Comparison of ENCODE assay signal across 18 cellular contexts in the genomic region with DNA sequence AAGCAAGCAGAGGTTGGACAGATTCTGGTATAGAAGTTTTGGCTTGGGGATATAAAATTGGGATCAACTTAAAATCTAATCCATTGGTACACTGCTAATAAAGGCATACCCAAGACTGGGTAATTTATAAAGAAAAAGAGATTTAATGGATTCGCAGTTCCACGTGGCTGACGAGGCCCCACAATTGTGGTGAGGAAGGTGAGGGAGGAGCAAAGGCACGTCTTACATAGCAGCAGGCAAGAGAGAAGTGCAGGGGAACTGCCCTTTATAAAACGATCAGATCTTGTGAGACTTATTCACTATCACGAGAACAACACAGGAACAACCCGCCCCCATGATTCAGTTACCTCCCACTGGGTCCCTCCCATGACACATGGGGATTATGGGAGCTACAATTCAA. TPM values are rescaled to one million over a fixed set of nuclear protein-coding genes. Genes with fewer than 3 reads are reported as not detected.
DNase-seq lines count a peak whose midpoint lies in the region; ATAC-seq, FAIRE-seq and TF ChIP-seq lines count a peak whose summit lies in the region.
"Had no signal": no experiment of that assay in that cellular context is flagged by ENCODE, and none has a peak within 500 bp of the region (broad histone marks: within the 10 kb centered on the region; RNA-seq: fewer than 3 reads in every experiment).

No MANE protein-coding gene starts in this region.

- BruUV-seq in K562 (replicated peaks; lab: Mats Ljungman, UMichigan) = no TSS peak

- H3K9ac ChIP-seq in K562 (ENCODE audit: insufficient read depth in 1 of 2, low read depth in 2 of 2, low read length in 2 of 2) (no peak overlapping the region), iPS-20b (ENCODE audit: low read depth, low read length) (peak overlapping the region; percentile 24; the same call in 1 of the 2 replicates), neural progenitor cell (no peak overlapping the region)

- TF ChIP-seq EP300 in K562 (IDR thresholded peaks at IDR 0.05; ENCODE audit: low read length) = no peak

- H3K27me3 ChIP-seq in K562 (ENCODE audit: control insufficient read depth in 2 of 2, insufficient read depth in 2 of 2, low read length in 2 of 2) (no peaks in the 10 kb centered on the region), iPS-20b (ENCODE audit: insufficient read depth, low read length) (peaks cover 27% of the 10 kb centered on the region; the same call in 1 of the 2 replicates), neural progenitor cell (no peaks in the 10 kb centered on the region), vagina (no peaks in the 10 kb centered on the region)

- H3K36me3 ChIP-seq in K562 (ENCODE audit: control insufficient read depth, insufficient read depth, low read length) = no peaks in the 10 kb centered on the region
- no peaks in the 10 kb centered on the region for H3K36me3 ChIP-seq in iPS-20b (ENCODE audit: insufficient read depth, low read depth, low read length)
- no peaks in the 10 kb centered on the region for H3K36me3 ChIP-seq in neural progenitor cell
- H3K36me3 ChIP-seq in vagina = no peaks in the 10 kb centered on the region

- TF ChIP-seq RAD21 in K562 (CRISPR knock-in tag; conservative IDR thresholded peaks at IDR 0.05 in 1 of 2, IDR thresholded peaks at IDR 0.05 in 1 of 2) = no peak

- H3K9me1 ChIP-seq in K562 (ENCODE audit: control insufficient read depth, insufficient read depth, low read length) = no peaks in the 10 kb centered on the region

- H3K27me3 Mint-ChIP-seq in neural progenitor cell (ENCODE audit: insufficient read depth, low read depth) = no peaks in the 10 kb centered on the region
- H3K27me3 Mint-ChIP-seq: CD4-positive, alpha-beta memory T cell; IgD-negative memory B cell had no signal

- peaks cover 2% of the 10 kb centered on the region for H3F3A ChIP-seq in neural progenitor cell (ENCODE audit: low read depth)

- TF ChIP-seq CTCF in C4-2B (conservative IDR thresholded peaks at IDR 0.05) (no peak), K562 (IDR thresholded peaks at IDR 0.05 in 2 of 3, conservative IDR thresholded peaks at IDR 0.05 in 1 of 3; ENCODE audit: insufficient read depth in 2 of 3, low read depth in 1 of 3, low read length in 3 of 3) (no peak), neural progenitor cell (IDR thresholded peaks at IDR 0.05) (no peak), vagina (IDR thresholded peaks at IDR 0.05) (no peak)

- no peak overlapping the region for H2AFZ ChIP-seq in K562 (ENCODE audit: low read depth, low read length)
- H2AFZ ChIP-seq in neural progenitor cell (replicated peaks) = no peak overlapping the region

- TF ChIP-seq POLR2A in K562 (conservative IDR thresholded peaks at IDR 0.05) (no peak), vagina (IDR thresholded peaks at IDR 0.05) (no peak)

- no peak for FAIRE-seq in K562 (lab: Jason Lieb, UNC)
- FAIRE-seq: A549, H54 had no signal

- H3K4me1 Mint-ChIP-seq in neural progenitor cell = peaks cover 11% of the 10 kb centered on the region
- H3K4me1 Mint-ChIP-seq: CD14-positive monocyte had no signal

- CTCF ChIA-PET in K562 (lab: Yijun Ruan, JAX; ENCODE audit: low intra/inter-chr PET ratio) = no interaction called here

- no peak overlapping the region for H3K4me3 ChIP-seq in K562
- 0 out of 2 replicates have a peak overlapping the region, but pooled peaks have one; percentile 25 for H3K4me3 ChIP-seq in iPS-20b (ENCODE audit: low read length)
- no peak overlapping the region for H3K4me3 ChIP-seq in neural progenitor cell
- H3K4me3 ChIP-seq in vagina = no peak overlapping the region
- H3K4me3 ChIP-seq: A549 had no signal

- H3K79me2 ChIP-seq in K562 (ENCODE audit: control insufficient read depth, insufficient read depth, low read length) = no peaks in the 10 kb centered on the region
- no peaks in the 10 kb centered on the region for H3K79me2 ChIP-seq in neural progenitor cell (ENCODE audit: low read depth)

- H3K4me2 ChIP-seq in K562 (ENCODE audit: insufficient read depth, low read length) = no peak overlapping the region
- no peak overlapping the region for H3K4me2 ChIP-seq in neural progenitor cell
- H3K4me2 ChIP-seq: A549 had no signal

- peak overlapping the region; percentile 17; the same call in 1 of the 2 replicates for H3K27ac ChIP-seq in C4-2B
- no peak overlapping the region for H3K27ac ChIP-seq in K562 (ENCODE audit: extremely low read depth, low read depth, low read length)
- H3K27ac ChIP-seq in iPS-20b (ENCODE audit: low read length) = no peak overlapping the region
- no peak overlapping the region for H3K27ac ChIP-seq in neural progenitor cell
- no peak overlapping the region for H3K27ac ChIP-seq in vagina
- H3K27ac ChIP-seq: 22Rv1, A549 had no signal

- peaks cover 6% of the 10 kb centered on the region for H3K36me3 Mint-ChIP-seq in neural progenitor cell
- H3K36me3 Mint-ChIP-seq: CD14-positive monocyte had no signal

- H3K9me3 ChIP-seq in K562 (replicated peaks; ENCODE audit: control insufficient read depth, insufficient read depth, low read depth, low read length) (no peaks in the 10 kb centered on the region), iPS-20b (ENCODE audit: insufficient read depth, low read depth, low read length) (no peaks in the 10 kb centered on the region), neural progenitor cell (ENCODE audit: low read depth) (no peaks in the 10 kb centered on the region), vagina (no peaks in the 10 kb centered on the region)
- H3K9me3 ChIP-seq: A549 had no signal

- 48% methylated on average over 6 of the region's 7 CpGs for WGBS in K562 (ENCODE audit: insufficient coverage, low coverage, missing lambda C conversion rate)

- intact Hi-C loops in K562 (cut with micrococcal nuclease) (no loop called here), vagina (cut with DNase I) (no loop called here)

- POLR2A ChIA-PET in K562 (lab: Yijun Ruan, JAX) = interaction anchor here (0.6 to 1.0 kb wide), 2 partner anchors 9 to 203 kb away, joined by 3 to 4 read pairs; partner anchors contain the start of gene ACADSB

- H3K9me3 Mint-ChIP-seq in neural progenitor cell = no peaks in the 10 kb centered on the region

- H4K20me1 ChIP-seq in K562 (replicated peaks; ENCODE audit: control insufficient read depth, insufficient read depth, low read length) = no peaks in the 10 kb centered on the region
- H4K20me1 ChIP-seq in neural progenitor cell (ENCODE audit: low read depth) = no peaks in the 10 kb centered on the region

- ATAC-seq in K562 (no peak), GM21786 (IDR thresholded peaks at IDR 0.05; ENCODE audit: unreplicated experiment) (no peak), HG03045 (IDR thresholded peaks at IDR 0.05; ENCODE audit: unreplicated experiment) (no peak)
- ATAC-seq: A549 had no signal

- DNase-seq in K562 (ENCODE audit: extremely low read depth in 1 of 4, low spot score in 3 of 4) (no peak), neural progenitor cell (ENCODE audit: low spot score) (no peak), vagina (ENCODE audit: extremely low spot score in 2 of 2) (no peak)
- DNase-seq: AML-193; CD4-positive, alpha-beta memory T cell; DMS79 treated with DMSO at 0.1 percent for 48 hours; GF-D8; HCEC 1CT; KG1 had no signal

- no peak overlapping the region for H3K4me3 Mint-ChIP-seq in neural progenitor cell
- H3K4me3 Mint-ChIP-seq: CD14-positive monocyte; CD4-positive, alpha-beta memory T cell; IgD-negative memory B cell had no signal

- in situ Hi-C loops in K562 (cut with MboI) = no loop called here

- H3K27ac Mint-ChIP-seq in neural progenitor cell = peak overlapping the region; percentile 62
- H3K27ac Mint-ChIP-seq: CD14-positive monocyte; CD4-positive, alpha-beta memory T cell; IgD-negative memory B cell had no signal

- H3K4me1 ChIP-seq in K562 (replicated peaks in 1 of 2; ENCODE audit: control insufficient read depth in 2 of 2, insufficient read depth in 2 of 2, low read length in 2 of 2) = no peaks in the 10 kb centered on the region; a peak in 1 of 5 replicates
- peaks cover 45% of the 10 kb centered on the region; the same call in 1 of the 2 replicates for H3K4me1 ChIP-seq in iPS-20b (ENCODE audit: insufficient read depth, low read length)
- H3K4me1 ChIP-seq in neural progenitor cell = peaks cover 21% of the 10 kb centered on the region
- H3K4me1 ChIP-seq in vagina = peaks cover 11% of the 10 kb centered on the region

RNA-seq across cellular contexts. Expression of gene ACADSB, which starts 9.7 kb away (rescaled TPM):
- 4.9 and 17.0 TPM in 2 replicates for total RNA-seq in K562 (2011; cell fraction: chromatin; rRNA removed; ENCODE audit: low replicate concordance)
- total RNA-seq in K562 (2011; cell fraction: nucleolus; rRNA removed) = 2.0 and 4.6 TPM in 2 replicates
- 3.4 and 5.6 TPM in 2 replicates for total RNA-seq in K562 (2011; cell fraction: nucleoplasm; rRNA removed)
- total RNA-seq in K562 (2014; rRNA removed) (2.9 TPM in 2 replicates), K562 (2014; rRNA removed; fragmentation: Illumina TruSeq; extraction: Trizol) (4.0 and 5.7 TPM in 2 replicates), K562 (2015; rRNA removed; fragmentation: Illumina TruSeq; extraction: Trizol) (4.6 TPM in 2 replicates), K562 (2021) (7.8 and 8.0 TPM in 2 replicates), neural progenitor cell (ENCODE audit: low replicate concordance) (8.9 and 15.0 TPM in 2 replicates), vagina (10.3 TPM)
- polyA plus RNA-seq in K562 (2011; rRNA removed) (8.0 TPM in 2 replicates), K562 (2014; fragmentation: Illumina TruSeq; extraction: Trizol) (5.0 and 5.8 TPM in 2 replicates), K562 (2014; fragmentation: Nextera tagmentation; extraction: Ambion mirVana) (1 to 10 TPM; 4.7 to 9.1 TPM), K562 (2014; rRNA removed) (5.5 and 6.0 TPM in 2 replicates)
- polyA plus RNA-seq in K562 (2011; cell fraction: cytosol; rRNA removed) = 1.2 and 2.4 TPM in 2 replicates
- polyA plus RNA-seq in K562 (2011; cell fraction: nucleus; rRNA removed) = 6.6 and 15.4 TPM in 2 replicates
- 3.4 TPM in 2 replicates for polyA plus RNA-seq in K562 (2012)
- 6.0 and 6.2 TPM in 2 replicates for polyA minus RNA-seq in K562 (2011; rRNA and poly(A)+ RNA removed)
- polyA minus RNA-seq in K562 (2011; cell fraction: cytosol; rRNA and poly(A)+ RNA removed) = 2.4 and 3.2 TPM in 2 replicates
- 3.1 and 6.6 TPM in 2 replicates for polyA minus RNA-seq in K562 (2011; cell fraction: nucleus; rRNA and poly(A)+ RNA removed)

RNA-seq across cellular contexts. Expression of gene IKZF5, which starts 9.9 kb away (rescaled TPM):
- total RNA-seq in K562 (2011; cell fraction: chromatin; rRNA removed; ENCODE audit: low replicate concordance) = 9.1 and 30.0 TPM in 2 replicates
- total RNA-seq in K562 (2011; cell fraction: nucleolus; rRNA removed) = 5.0 and 6.7 TPM in 2 replicates
- total RNA-seq in K562 (2011; cell fraction: nucleoplasm; rRNA removed) = 12.0 and 18.2 TPM in 2 replicates
- total RNA-seq in K562 (2014; rRNA removed) = 3.8 and 5.4 TPM in 2 replicates
- 6.1 and 8.5 TPM in 2 replicates for total RNA-seq in K562 (2014; rRNA removed; fragmentation: Illumina TruSeq; extraction: Trizol)
- total RNA-seq in K562 (2015; rRNA removed; fragmentation: Illumina TruSeq; extraction: Trizol) = 4.4 and 5.4 TPM in 2 replicates
- total RNA-seq in K562 (2021) = 11.3 and 12.7 TPM in 2 replicates
- polyA plus RNA-seq in K562 (2011; rRNA removed) = 12.4 and 12.5 TPM in 2 replicates
- 5.4 and 6.6 TPM in 2 replicates for polyA plus RNA-seq in K562 (2011; cell fraction: cytosol; rRNA removed)
- 12.2 and 12.3 TPM in 2 replicates for polyA plus RNA-seq in K562 (2011; cell fraction: nucleus; rRNA removed)
- polyA plus RNA-seq in K562 (2012) = 4.7 and 7.7 TPM in 2 replicates
- polyA plus RNA-seq in K562 (2014; fragmentation: Illumina TruSeq; extraction: Trizol) = 12.9 and 19.6 TPM in 2 replicates
- polyA plus RNA-seq in K562 (2014; fragmentation: Nextera tagmentation; extraction: Ambion mirVana) = 10 to 100 TPM; 11.2 to 13.8 TPM
- polyA plus RNA-seq in K562 (2014; rRNA removed) = 8.5 and 13.6 TPM in 2 replicates
- polyA minus RNA-seq in K562 (2011; rRNA and poly(A)+ RNA removed) = 13.9 and 15.3 TPM in 2 replicates
- polyA minus RNA-seq in K562 (2011; cell fraction: cytosol; rRNA and poly(A)+ RNA removed) = 4.0 and 5.3 TPM in 2 replicates
- 5.5 and 10.9 TPM in 2 replicates for polyA minus RNA-seq in K562 (2011; cell fraction: nucleus; rRNA and poly(A)+ RNA removed)
- total RNA-seq in neural progenitor cell (ENCODE audit: low replicate concordance) = 5.5 and 10.7 TPM in 2 replicates
- 9.6 TPM for total RNA-seq in vagina

RNA-seq across cellular contexts. Expression of gene PSTK, which starts 38.3 kb away (rescaled TPM):
- total RNA-seq in K562 (2011; cell fraction: chromatin; rRNA removed; ENCODE audit: low replicate concordance) = 7.6 and 11.3 TPM in 2 replicates
- 4.2 and 6.6 TPM in 2 replicates for total RNA-seq in K562 (2011; cell fraction: nucleolus; rRNA removed)
- total RNA-seq in K562 (2011; cell fraction: nucleoplasm; rRNA removed) = 9.5 and 17.5 TPM in 2 replicates
- total RNA-seq in K562 (2014; rRNA removed) (10.5 and 13.2 TPM in 2 replicates), K562 (2014; rRNA removed; fragmentation: Illumina TruSeq; extraction: Trizol) (16.3 and 18.9 TPM in 2 replicates), K562 (2015; rRNA removed; fragmentation: Illumina TruSeq; extraction: Trizol) (12.7 and 13.8 TPM in 2 replicates), K562 (2021) (14.3 and 17.0 TPM in 2 replicates), neural progenitor cell (ENCODE audit: low replicate concordance) (12.5 and 18.1 TPM in 2 replicates), vagina (8.6 TPM)
- polyA plus RNA-seq in K562 (2011; rRNA removed) (18.9 and 21.5 TPM in 2 replicates), K562 (2014; fragmentation: Illumina TruSeq; extraction: Trizol) (16.3 and 16.4 TPM in 2 replicates), K562 (2014; fragmentation: Nextera tagmentation; extraction: Ambion mirVana) (10 to 100 TPM; 46.5 to 49.7 TPM), K562 (2014; rRNA removed) (19.3 and 23.3 TPM in 2 replicates)
- 7.3 and 11.0 TPM in 2 replicates for polyA plus RNA-seq in K562 (2011; cell fraction: cytosol; rRNA removed)
- polyA plus RNA-seq in K562 (2011; cell fraction: nucleus; rRNA removed) = 8.7 and 9.7 TPM in 2 replicates
- polyA plus RNA-seq in K562 (2012) = 11.5 and 14.8 TPM in 2 replicates
- polyA minus RNA-seq in K562 (2011; rRNA and poly(A)+ RNA removed) = 12.3 and 12.8 TPM in 2 replicates
- polyA minus RNA-seq in K562 (2011; cell fraction: cytosol; rRNA and poly(A)+ RNA removed) = 4.7 and 4.9 TPM in 2 replicates
- 5.4 and 7.1 TPM in 2 replicates for polyA minus RNA-seq in K562 (2011; cell fraction: nucleus; rRNA and poly(A)+ RNA removed)
